11 cellular contexts compared by ENCODE assay signal in genomic region chr10:3469639-3470020, GRCh38.
DNase-seq lines count a peak whose midpoint lies in the region; ATAC-seq and TF ChIP-seq lines count a peak whose summit lies in the region.
"Had no signal": no experiment of that assay in that cellular context is flagged by ENCODE, and none has a peak within 500 bp of the region (broad histone marks: within the 10 kb centered on the region; RNA-seq: fewer than 3 reads in every experiment).

No MANE protein-coding gene starts in this region.

- TF ChIP-seq CTCF in heart left ventricle (IDR thresholded peaks at IDR 0.05) = no peak
- no peak for TF ChIP-seq CTCF in upper lobe of right lung (IDR thresholded peaks at IDR 0.05)

- intact Hi-C loops in heart left ventricle (cut with DNase I) = loop anchor here in 7 of 10 donors (2.0 to 10.0 kb wide), 9 partner anchors 42 to 1295 kb away; partner anchors contain the start of gene KLF6 (in 1 of the 7)
- intact Hi-C loops in Right ventricle myocardium inferior (cut with DNase I) = loop anchor here (5.0 kb wide), 3 partner anchors 72 to 1188 kb away; no protein-coding TSS in a partner anchor
- intact Hi-C loops in upper lobe of right lung (cut with DNase I) = no loop called here

- H3K27me3 ChIP-seq in heart left ventricle (no peaks in the 10 kb centered on the region), upper lobe of right lung (no peaks in the 10 kb centered on the region)

- ATAC-seq in heart left ventricle (no peak), Right ventricle myocardium inferior (no peak), upper lobe of right lung (no peak), GM18858 (IDR thresholded peaks at IDR 0.05; ENCODE audit: unreplicated experiment) (no peak), HG02981 (IDR thresholded peaks at IDR 0.05; ENCODE audit: unreplicated experiment) (no peak)

- peak overlapping the region in 2 of 12 donors; percentile 15 to 38 for H3K4me3 ChIP-seq in heart left ventricle
- H3K4me3 ChIP-seq in upper lobe of right lung = no peak overlapping the region

- H3K9me3 ChIP-seq in heart left ventricle = no peaks in the 10 kb centered on the region
- no peaks in the 10 kb centered on the region for H3K9me3 ChIP-seq in upper lobe of right lung

- 64 to 82% (median 72%) methylated on average over 2 of the region's 2 CpGs for WGBS in heart left ventricle, 4 donors

- DNase-seq in heart left ventricle (no peak), Right ventricle myocardium inferior (ENCODE audit: missing footprints) (no peak), myocyte (ENCODE audit: low read depth) (peak; percentile 70), upper lobe of right lung (no peak), cortex of kidney (lab: John Stamatoyannopoulos, UW) (no peak)
- DNase-seq: activated effector memory CD4-positive, alpha-beta T cell treated with anti-CD3 and anti-CD28 coated beads, Interleukin-2, amount 50 U/mL, for 16 hours; naive B cell; NCI-H510A treated with DMSO at 0.1 percent for 48 hours had no signal

- H3K27ac ChIP-seq in heart left ventricle (peak overlapping the region; percentile 74 to 97 (median 92)), cingulate gyrus (ENCODE audit: low read depth, low read length) (peak overlapping the region; percentile 66), upper lobe of right lung (peak overlapping the region; percentile 85)

- H3K4me1 ChIP-seq in heart left ventricle (peaks cover 0 to 82% (median 50%) of the 10 kb centered on the region in 12 donors), upper lobe of right lung (peaks cover 70% of the 10 kb centered on the region)

- TF ChIP-seq POLR2A in heart left ventricle (IDR thresholded peaks at IDR 0.05) = no peak

- H3K36me3 ChIP-seq in heart left ventricle (no peaks in the 10 kb centered on the region), upper lobe of right lung (no peaks in the 10 kb centered on the region)
